Comparison of ENCODE assay signal across 14 cellular contexts in genomic region chr10:125102821-125103220, GRCh38. TPM values are rescaled to one million over a fixed set of nuclear protein-coding genes. Genes with fewer than 3 reads are reported as not detected.
DNase-seq lines count a peak whose midpoint lies in the region; TF ChIP-seq lines count a peak whose summit lies in the region.
"Had no signal": no experiment of that assay in that cellular context is flagged by ENCODE, and none has a peak within 500 bp of the region (broad histone marks: within the 10 kb centered on the region; RNA-seq: fewer than 3 reads in every experiment).

No MANE protein-coding gene starts in this region.

- peak overlapping the region; percentile 24 for H3K9ac ChIP-seq in adipocyte (ENCODE audit: low read length)
- H3K9ac ChIP-seq in smooth muscle cell (ENCODE audit: low read depth) = no peak overlapping the region
- H3K9ac ChIP-seq: parathyroid adenoma had no signal

- H3K9me3 ChIP-seq in adipocyte (ENCODE audit: control insufficient read depth, low read length) (no peaks in the 10 kb centered on the region), smooth muscle cell (replicated peaks; ENCODE audit: low read depth) (no peaks in the 10 kb centered on the region)
- H3K9me3 ChIP-seq: thoracic aorta had no signal

- H3K27ac ChIP-seq in smooth muscle cell (ENCODE audit: low read depth) = peak overlapping the region; percentile 59
- H3K27ac ChIP-seq: parathyroid adenoma, thoracic aorta had no signal

- H3F3A ChIP-seq in smooth muscle cell (ENCODE audit: low read depth) = peaks cover 11% of the 10 kb centered on the region

- peaks cover 99% of the 10 kb centered on the region for H4K20me1 ChIP-seq in smooth muscle cell (ENCODE audit: low read depth)

- H2AFZ ChIP-seq in smooth muscle cell (ENCODE audit: low read depth) = no peak overlapping the region
- H2AFZ ChIP-seq: parathyroid adenoma had no signal

- H3K27me3 Mint-ChIP-seq in immature natural killer cell (ENCODE audit: low read depth in 3 of 3) = peaks cover 3 to 7% (median 4%) of the 10 kb centered on the region in 3 donors

- H3K36me3 ChIP-seq in adipocyte (ENCODE audit: control insufficient read depth, insufficient read depth, low read length, severe bottlenecking) (peaks cover 16% of the 10 kb centered on the region), smooth muscle cell (ENCODE audit: low read depth) (peaks cover 4% of the 10 kb centered on the region)
- H3K36me3 ChIP-seq: thoracic aorta had no signal

- H3K9me3 Mint-ChIP-seq in immature natural killer cell = no peaks in the 10 kb centered on the region

- peaks cover 94 to 100% of the 10 kb centered on the region in 2 donors for H3K4me1 Mint-ChIP-seq in immature natural killer cell

- H3K36me3 Mint-ChIP-seq in immature natural killer cell = peaks cover under 1 to 8% (median 6%) of the 10 kb centered on the region in 3 donors

- H3K4me3 ChIP-seq in adipocyte (ENCODE audit: low read length) = no peak overlapping the region
- H3K4me3 ChIP-seq in smooth muscle cell = no peak overlapping the region
- H3K4me3 ChIP-seq: thoracic aorta had no signal

- H3K4me2 ChIP-seq in smooth muscle cell = peak overlapping the region; percentile 58

- DNase-seq in NCI-H510A treated with DMSO at 0.1 percent for 48 hours (lab: John Stamatoyannopoulos, UW) = peak; percentile 26
- no peak for DNase-seq in NCI-H510A (lab: John Stamatoyannopoulos, UW)
- no peak for DNase-seq in adipocyte (ENCODE audit: low read depth)
- no peak for DNase-seq in immature natural killer cell
- DNase-seq in smooth muscle cell (lab: John Stamatoyannopoulos, UW; ENCODE audit: unreplicated experiment) = no peak
- no peak for DNase-seq in activated CD4-positive, alpha-beta T cell treated with anti-CD3 and anti-CD28 coated beads for 48 hours
- DNase-seq in COR-L47 (lab: John Stamatoyannopoulos, UW) = no peak
- no peak for DNase-seq in H4 (ENCODE audit: low spot score)
- DNase-seq: ACHN; activated CD4-positive, CD25-positive, alpha-beta regulatory T cell treated with anti-CD3 and anti-CD28 coated beads, Interleukin-2, amount 50 U/mL, for 72 hours; cortex of kidney; NCI-H345 had no signal

- H3K27me3 ChIP-seq in adipocyte (replicated peaks; ENCODE audit: control insufficient read depth, insufficient read depth, low read length) = no peaks in the 10 kb centered on the region
- H3K27me3 ChIP-seq in smooth muscle cell (ENCODE audit: low read depth) = no peaks in the 10 kb centered on the region

- WGBS in smooth muscle cell (ENCODE audit: low lambda C conversion rate) = 92% methylated on average over 10 of the region's 10 CpGs

- H3K27ac Mint-ChIP-seq in immature natural killer cell = peak overlapping the region; percentile 37 to 76 (median 64)

- no peak for TF ChIP-seq CTCF in smooth muscle cell (IDR thresholded peaks at IDR 0.05; ENCODE audit: borderline replicate concordance, insufficient read depth, poor library complexity, severe bottlenecking)

- H3K4me1 ChIP-seq in adipocyte (ENCODE audit: control insufficient read depth, insufficient read depth, low read length) = peaks cover 9% of the 10 kb centered on the region
- peaks cover 4% of the 10 kb centered on the region for H3K4me1 ChIP-seq in smooth muscle cell (ENCODE audit: low read depth)
- H3K4me1 ChIP-seq: parathyroid adenoma had no signal

- peaks cover 95% of the 10 kb centered on the region for H3K79me2 ChIP-seq in smooth muscle cell (ENCODE audit: low read depth)

- H3K4me3 Mint-ChIP-seq in immature natural killer cell = no peak overlapping the region

RNA-seq across cellular contexts. Expression of gene CTBP2, which starts 57.5 kb away (rescaled TPM):
- polyA plus RNA-seq in immature natural killer cell = 100 to 1,000 TPM in 2 of 3 donors, 10 to 100 TPM in 1; 89.8 to 154 (median 131) TPM
- total RNA-seq in smooth muscle cell = 38.6 and 49.9 TPM in 2 replicates
- 69.5 and 79.8 TPM in 2 replicates for polyA plus RNA-seq in smooth muscle cell
- total RNA-seq in H4 (2014; rRNA removed; shearing (Covaris generic)) = 58.2 and 69.8 TPM in 2 replicates
